Comparison of ENCODE assay signal across 20 cellular contexts in genomic region chr11:59204736-59205135, GRCh38. TPM values are rescaled to one million over a fixed set of nuclear protein-coding genes. Genes with fewer than 3 reads are reported as not detected.
A peak's percentile ranks its signal among the peaks of the same experiment; 100 is the strongest.
DNase-seq lines count a peak whose midpoint lies in the region; ATAC-seq and TF ChIP-seq lines count a peak whose summit lies in the region.
"Had no signal": no experiment of that assay in that cellular context is flagged by ENCODE, and none has a peak within 500 bp of the region (broad histone marks: within the 10 kb centered on the region; RNA-seq: fewer than 3 reads in every experiment).

No MANE protein-coding gene starts in this region.

- TF ChIP-seq CTCF in activated B cell treated with CpG ODN at 0.5 μM for 24 hours (IDR thresholded peaks at IDR 0.05): no peak
- no peak for TF ChIP-seq CTCF in GM13977 (IDR thresholded peaks at IDR 0.05; ENCODE audit: extremely low read depth, insufficient read depth, missing control alignments)

- H3K27me3 Mint-ChIP-seq in activated B cell treated with CpG ODN at 0.5 μM for 24 hours (no peaks in the 10 kb centered on the region), naive B cell (no peaks in the 10 kb centered on the region)
- H3K27me3 Mint-ChIP-seq: IgD-negative memory B cell had no signal

- in situ Hi-C loops in GM13977 (cut with MboI; ENCODE audit: low pct_unique_long_range_greater_than_20kb, low sequenced_read_pairs, unreplicated experiment): no loop called here

- no peaks in the 10 kb centered on the region for H3K9me3 Mint-ChIP-seq in activated B cell treated with CpG ODN at 0.5 μM for 24 hours
- H3K9me3 Mint-ChIP-seq in naive B cell: peaks cover 0 to 2% (median 0%) of the 10 kb centered on the region in 7 donors

- H3K4me3 Mint-ChIP-seq in activated B cell treated with CpG ODN at 0.5 μM for 24 hours: peak overlapping the region; percentile 28
- H3K4me3 Mint-ChIP-seq in naive B cell: peak overlapping the region in 3 of 8 donors; percentile 35 to 84 (median 51)
- H3K4me3 Mint-ChIP-seq: IgD-negative memory B cell had no signal

- peaks cover 98% of the 10 kb centered on the region for H3K4me1 Mint-ChIP-seq in activated B cell treated with CpG ODN at 0.5 μM for 24 hours
- H3K4me1 Mint-ChIP-seq in naive B cell: peaks cover 63 to 85% (median 81%) of the 10 kb centered on the region in 3 donors

- ATAC-seq in activated B cell treated with CpG ODN at 0.5 μM for 24 hours (ENCODE audit: low read depth) (no peak), naive B cell (ENCODE audit: low read depth in 2 of 2) (no peak)
- ATAC-seq: A549 had no signal

- CTCF ChIA-PET in activated B cell treated with CpG ODN at 0.5 μM for 24 hours (lab: Charles Lee): interaction anchor here (0.6 to 9.7 kb wide), 2 partner anchors 19 to 32 kb away, joined by 3 to 94 read pairs; partner anchors contain the start of gene DTX4

- H3K36me3 Mint-ChIP-seq in activated B cell treated with CpG ODN at 0.5 μM for 24 hours (ENCODE audit: low read depth) (peaks cover 85% of the 10 kb centered on the region), naive B cell (peaks cover 31 to 39% of the 10 kb centered on the region in 2 donors)
- H3K36me3 Mint-ChIP-seq: IgD-negative memory B cell had no signal

- POLR2A ChIA-PET in activated B cell treated with CpG ODN at 0.5 μM for 24 hours (lab: Charles Lee): interaction anchor here (1.1 to 6.3 kb wide), 2 partner anchors 8 to 32 kb away, joined by 3 to 69 read pairs; partner anchors contain the start of genes DTX4 and MPEG1

- peak overlapping the region; percentile 83 for H3K27ac Mint-ChIP-seq in activated B cell treated with CpG ODN at 0.5 μM for 24 hours
- H3K27ac Mint-ChIP-seq in naive B cell: peak overlapping the region; percentile 86 to 98 (median 92)

- DNase-seq in AG20443 (ENCODE audit: low spot score): peak; percentile 45
- DNase-seq in HCEC 1CT: peak; percentile 32
- DNase-seq in activated B cell treated with CpG ODN at 0.5 μM for 24 hours: no peak
- DNase-seq in naive B cell: no peak
- no peak for DNase-seq in GM13977 (ENCODE audit: low spot score)
- no peak for DNase-seq in NOMO-1 (lab: John Stamatoyannopoulos, UW; ENCODE audit: unreplicated experiment in 2 of 2)
- DNase-seq in NCI-H1092 (lab: John Stamatoyannopoulos, UW): no peak
- DNase-seq in COLO829 (ENCODE audit: low spot score): no peak
- DNase-seq: Caco-2; DMS153; Kasumi-1; NCI-H187; NCI-H446; NCI-H69; NK-92 treated with Interleukin-12 subunit alpha and Interleukin-12 subunit beta, amount 100 ng/mL, for 24 hours; SJCRH30 had no signal

- intact Hi-C loops in activated B cell treated with CpG ODN at 0.5 μM for 24 hours (cut with micrococcal nuclease): no loop called here

RNA-seq across cellular contexts. Expression of gene MPEG1, which starts 8.0 kb away (rescaled TPM):
- 145 and 154 TPM in 2 replicates for total RNA-seq in activated B cell treated with CpG ODN at 0.5 μM for 24 hours
- polyA plus RNA-seq in naive B cell (ENCODE audit: low read depth in 6 of 6): 10 to 100 TPM; 40.6 to 96.5 (median 79.1) TPM
- total RNA-seq: Caco-2, H1, HT-29, SJCRH30 had no signal
- polyA plus RNA-seq: A549, H1 had no signal

RNA-seq across cellular contexts. Expression of gene DTX4, which starts 32.8 kb away (rescaled TPM):
- 24.2 TPM in 2 replicates for total RNA-seq in activated B cell treated with CpG ODN at 0.5 μM for 24 hours
- polyA plus RNA-seq in naive B cell (ENCODE audit: low read depth in 6 of 6): 10 to 100 TPM in 5 of 6 donors, 1 to 10 TPM in 1; 7.1 to 21.0 (median 12.9) TPM

Comparison
In these comparisons a context has a peak if more than half of its experiments do, and no peak if none do; other contexts are left out.
1. DNase-seq: peak in AG20443 (single experiment) and HCEC 1CT (single experiment); none in activated B cell treated with CpG ODN at 0.5 μM for 24 hours (single experiment), naive B cell (single experiment), GM13977 (single experiment), NOMO-1 (0 of 2), NCI-H1092 (single experiment) and COLO829 (single experiment).